ENCODE assay signal across 8 cellular contexts in genomic region chr1:94463765-94464330, GRCh38. TPM values are rescaled to one million over a fixed set of nuclear protein-coding genes. Genes with fewer than 3 reads are reported as not detected.
DNase-seq lines count a peak whose midpoint lies in the region; ATAC-seq and TF ChIP-seq lines count a peak whose summit lies in the region.

No MANE protein-coding gene starts in this region.

- H3K36me3 ChIP-seq in CD8-positive, alpha-beta T cell (ENCODE audit: insufficient read depth, low read length), result no peaks in the 10 kb centered on the region

- H3K4me3 ChIP-seq in CD8-positive, alpha-beta T cell (ENCODE audit: low read depth, low read length), result no peak overlapping the region

- H3K4me1 ChIP-seq in CD8-positive, alpha-beta T cell (ENCODE audit: insufficient read depth, low read length), result no peaks in the 10 kb centered on the region

- TF ChIP-seq CTCF in CD8-positive, alpha-beta T cell (IDR thresholded peaks at IDR 0.05), result peak; percentile 36

- no peaks in the 10 kb centered on the region for H3K27me3 Mint-ChIP-seq in CD8-positive, alpha-beta T cell (ENCODE audit: low read depth)
- no peaks in the 10 kb centered on the region for H3K27me3 Mint-ChIP-seq in T-helper 2 cell treated with Interferon-gamma antibody and Interleukin-4, amounts not matched to agents 5 μg/mL and 100 μg/mL, for 36 hours (ENCODE audit: low read depth)

- no peak overlapping the region for H3K27ac ChIP-seq in CD8-positive, alpha-beta T cell (ENCODE audit: low read depth, low read length)

- H3K9me3 Mint-ChIP-seq in CD8-positive, alpha-beta T cell, result no peaks in the 10 kb centered on the region
- no peaks in the 10 kb centered on the region for H3K9me3 Mint-ChIP-seq in T-helper 2 cell treated with Interferon-gamma antibody and Interleukin-4, amounts not matched to agents 5 μg/mL and 100 μg/mL, for 36 hours

- no peaks in the 10 kb centered on the region for H3K9me3 ChIP-seq in CD8-positive, alpha-beta T cell (ENCODE audit: low read length)

- intact Hi-C loops in CD8-positive, alpha-beta T cell (cut with DNase I, micrococcal nuclease), result loop anchor here (1.0 to 10.0 kb wide), 6 partner anchors 42 to 837 kb away; no protein-coding TSS in a partner anchor

- H3K27me3 ChIP-seq in CD8-positive, alpha-beta T cell (ENCODE audit: insufficient read depth, low read length), result no peaks in the 10 kb centered on the region

- no peak for DNase-seq in CD8-positive, alpha-beta T cell
- peak; percentile 6 for DNase-seq in NCI-H524 treated with DMSO at 0.1 percent for 48 hours (lab: John Stamatoyannopoulos, UW)
- peak; percentile 8 for DNase-seq in brain pericyte (ENCODE audit: low read depth, low spot score)
- DNase-seq in kidney glomerular epithelial cell (lab: John Stamatoyannopoulos, UW), result peak; percentile 66
- no peak for DNase-seq in T-helper 2 cell treated with Interferon-gamma antibody and Interleukin-4, amounts not matched to agents 5 μg/mL and 100 μg/mL, for 36 hours (ENCODE audit: low spot score)
- no peak for DNase-seq in stimulated activated CD4-positive, alpha-beta T cell treated with anti-CD3 and anti-CD28 coated beads, Interleukin-12 subunit alpha, Interleukin-12 subunit beta, amount 100 ng/mL, for 4 hours
- DNase-seq in ureter (ENCODE audit: low spot score), result no peak

- POLR2A ChIA-PET in CD8-positive, alpha-beta T cell (lab: Charles Lee), result interaction anchor here (0.7 kb wide), 1 partner anchor 38 kb away, joined by 3 read pairs; no protein-coding TSS in a partner anchor

- H3K27ac Mint-ChIP-seq in CD8-positive, alpha-beta T cell, result no peak overlapping the region
- no peak overlapping the region for H3K27ac Mint-ChIP-seq in T-helper 2 cell treated with Interferon-gamma antibody and Interleukin-4, amounts not matched to agents 5 μg/mL and 100 μg/mL, for 36 hours

- peaks cover 57% of the 10 kb centered on the region for H3K36me3 Mint-ChIP-seq in CD8-positive, alpha-beta T cell
- H3K36me3 Mint-ChIP-seq in T-helper 2 cell treated with Interferon-gamma antibody and Interleukin-4, amounts not matched to agents 5 μg/mL and 100 μg/mL, for 36 hours (ENCODE audit: low read depth), result peaks cover 11% of the 10 kb centered on the region

- peak; percentile 46 for ATAC-seq in CD8-positive, alpha-beta T cell
- ATAC-seq in GM21447 (IDR thresholded peaks at IDR 0.05; ENCODE audit: unreplicated experiment), result peak; percentile 53

- CTCF ChIA-PET in CD8-positive, alpha-beta T cell (lab: Charles Lee), result interaction anchor here (0.7 to 2.7 kb wide), 26 partner anchors 9 to 554 kb away, joined by 3 to 24 read pairs (median 4); partner anchors contain the start of gene GCLM

- peaks cover 7% of the 10 kb centered on the region for H3K4me1 Mint-ChIP-seq in CD8-positive, alpha-beta T cell (ENCODE audit: low read depth)
- H3K4me1 Mint-ChIP-seq in T-helper 2 cell treated with Interferon-gamma antibody and Interleukin-4, amounts not matched to agents 5 μg/mL and 100 μg/mL, for 36 hours (ENCODE audit: low read depth), result peaks cover 2% of the 10 kb centered on the region

- no peak overlapping the region for H3K4me3 Mint-ChIP-seq in CD8-positive, alpha-beta T cell
- H3K4me3 Mint-ChIP-seq in T-helper 2 cell treated with Interferon-gamma antibody and Interleukin-4, amounts not matched to agents 5 μg/mL and 100 μg/mL, for 36 hours, result no peak overlapping the region

RNA-seq across cellular contexts. Expression of gene ABCD3, which starts 45.7 kb away (rescaled TPM):
- total RNA-seq in CD8-positive, alpha-beta T cell, result 10 to 100 TPM; 17.9 to 18.1 TPM
- total RNA-seq in ureter, result 126 TPM

Comparison
In these comparisons a context has a peak if more than half of its experiments do, and no peak if none do; other contexts are left out.
1. DNase-seq: peak in NCI-H524 treated with DMSO at 0.1 percent for 48 hours (single experiment), brain pericyte (single experiment) and kidney glomerular epithelial cell (single experiment); none in CD8-positive, alpha-beta T cell (0 of 7), T-helper 2 cell treated with Interferon-gamma antibody and Interleukin-4, amounts not matched to agents 5 μg/mL and 100 μg/mL, for 36 hours (single experiment), stimulated activated CD4-positive, alpha-beta T cell treated with anti-CD3 and anti-CD28 coated beads, Interleukin-12 subunit alpha, Interleukin-12 subunit beta, amount 100 ng/mL, for 4 hours (single experiment) and ureter (single experiment).